ENCODE assay signal across 20 cellular contexts in the genomic region with DNA sequence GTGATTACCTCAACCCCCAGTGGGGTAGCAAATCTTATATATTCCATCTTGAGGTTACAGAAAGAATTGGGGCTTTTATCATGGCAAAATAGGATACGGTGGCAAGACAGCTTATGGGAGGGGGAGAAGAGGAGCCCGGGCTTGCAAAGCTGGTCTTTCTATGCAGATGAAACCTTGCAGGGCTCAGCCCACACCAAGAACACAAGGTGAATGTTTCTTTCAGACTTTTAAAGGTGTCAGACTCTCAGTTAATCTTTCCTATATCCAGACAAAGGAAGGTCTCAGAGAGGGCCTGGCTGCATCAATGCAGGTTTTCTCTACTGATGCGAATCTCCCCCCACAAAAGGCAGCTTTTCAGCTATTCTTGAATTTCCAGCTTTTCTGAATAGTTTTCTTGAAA.
"Had no signal": no experiment of that assay in that cellular context is flagged by ENCODE, and none has a peak within 500 bp of the region (broad histone marks: within the 10 kb centered on the region; RNA-seq: fewer than 3 reads in every experiment).

No MANE protein-coding gene starts in this region.

- H3K9me3 Mint-ChIP-seq: dendritic cell treated with granulocyte-macrophage colony-stimulating factor and Interleukin-4, amounts not matched to agents 40 ng/mL and 50 ng/mL, for 4 days; effector memory CD8-positive, alpha-beta T cell had no signal

- H3K4me1 ChIP-seq: colonic mucosa had no signal

- DNase-seq: cerebellar nuclear complex; colonic mucosa; cortex of kidney; effector CD8-positive, alpha-beta T cell; effector memory CD8-positive, alpha-beta T cell; esophagus squamous epithelium; foreskin fibroblast; foreskin melanocyte; gastrocnemius medialis; glutamatergic neuron; head of caudate nucleus; heart right ventricle; hippocampal formation; left cardiac atrium; left lung; left ventricle myocardium superior; lower lobe of right lung; mesenchymal stem cell; midbrain had no signal

- ATAC-seq: effector memory CD8-positive, alpha-beta T cell; gastrocnemius medialis; heart right ventricle; left cardiac atrium; left lung; left ventricle myocardium superior; lower lobe of right lung had no signal

- H3K4me3 ChIP-seq: colonic mucosa, esophagus squamous epithelium, gastrocnemius medialis, heart right ventricle, left lung, lower lobe of right lung had no signal

- H3K36me3 ChIP-seq: colonic mucosa, esophagus squamous epithelium, gastrocnemius medialis, heart right ventricle, left lung, lower lobe of right lung had no signal

- H3K27ac Mint-ChIP-seq: dendritic cell treated with granulocyte-macrophage colony-stimulating factor and Interleukin-4, amounts not matched to agents 40 ng/mL and 50 ng/mL, for 4 days; effector memory CD8-positive, alpha-beta T cell had no signal

- H3K9me3 ChIP-seq: colonic mucosa, esophagus squamous epithelium, gastrocnemius medialis, left lung, lower lobe of right lung had no signal

- H3K27ac ChIP-seq: colonic mucosa, esophagus squamous epithelium, gastrocnemius medialis, heart right ventricle, left lung, lower lobe of right lung had no signal

- H3K4me3 Mint-ChIP-seq: dendritic cell treated with granulocyte-macrophage colony-stimulating factor and Interleukin-4, amounts not matched to agents 40 ng/mL and 50 ng/mL, for 4 days; effector memory CD8-positive, alpha-beta T cell had no signal
